Comparison of ENCODE assay signal across 8 cellular contexts in genomic region chr10:110919971-110920881, GRCh38. TPM values are rescaled to one million over a fixed set of nuclear protein-coding genes. Genes with fewer than 3 reads are reported as not detected.
DNase-seq lines count a peak whose midpoint lies in the region; ATAC-seq, FAIRE-seq and TF ChIP-seq lines count a peak whose summit lies in the region.

No MANE protein-coding gene starts in this region.

- TF ChIP-seq CTCF in foreskin keratinocyte (conservative IDR thresholded peaks at IDR 0.05), result no peak
- no peak for TF ChIP-seq CTCF in neural crest cell (conservative IDR thresholded peaks at IDR 0.05)

- peaks cover 44% of the 10 kb centered on the region for H3K4me1 Mint-ChIP-seq in activated T-cell treated with anti-CD3 and anti-CD28 coated beads, Interleukin-2, amount 50 U/mL, for 4 hours (ENCODE audit: low read depth)
- H3K4me1 Mint-ChIP-seq in neural crest cell, result peaks cover 41% of the 10 kb centered on the region

- H3K4me3 Mint-ChIP-seq in activated T-cell treated with anti-CD3 and anti-CD28 coated beads, Interleukin-2, amount 50 U/mL, for 4 hours, result peak overlapping the region; percentile 94
- peak overlapping the region; percentile 92 for H3K4me3 Mint-ChIP-seq in neural crest cell

- no peaks in the 10 kb centered on the region for H3K9me3 ChIP-seq in BLaER1 treated with 17β-estradiol and CSF1 and Interleukin-3, amounts not matched to agents 10 nM and 100 nM (replicated peaks in 1 of 11)

- no peaks in the 10 kb centered on the region for H3K27me3 ChIP-seq in BLaER1 treated with 17β-estradiol and CSF1 and Interleukin-3, amounts not matched to agents 10 nM and 100 nM
- H3K27me3 ChIP-seq in foreskin keratinocyte, result no peaks in the 10 kb centered on the region

- H3K9me3 Mint-ChIP-seq in activated T-cell treated with anti-CD3 and anti-CD28 coated beads, Interleukin-2, amount 50 U/mL, for 4 hours, result no peaks in the 10 kb centered on the region
- no peaks in the 10 kb centered on the region for H3K9me3 Mint-ChIP-seq in neural crest cell

- peak overlapping the region; percentile 98 to 100 (median 100) for H3K9ac ChIP-seq in BLaER1 treated with 17β-estradiol and CSF1 and Interleukin-3, amounts not matched to agents 10 nM and 100 nM

- no peak for FAIRE-seq in frontal cortex (lab: Jason Lieb, UNC)

- peaks cover 0 to 22% (median 14%) of the 10 kb centered on the region in 11 experiments; a peak in 17 of 22 replicates for H3K36me3 ChIP-seq in BLaER1 treated with 17β-estradiol and CSF1 and Interleukin-3, amounts not matched to agents 10 nM and 100 nM

- peak overlapping the region; percentile 95 for H3K27ac Mint-ChIP-seq in neural crest cell (ENCODE audit: unreplicated experiment)

- peak overlapping the region; percentile 39 to 90 (median 80); a peak in 20 of 22 replicates for H3K4me2 ChIP-seq in BLaER1 treated with 17β-estradiol and CSF1 and Interleukin-3, amounts not matched to agents 10 nM and 100 nM

- H3K4me1 ChIP-seq in BLaER1 treated with 17β-estradiol and CSF1 and Interleukin-3, amounts not matched to agents 10 nM and 100 nM, result peaks cover 30 to 60% (median 49%) of the 10 kb centered on the region in 10 experiments
- peaks cover 24% of the 10 kb centered on the region for H3K4me1 ChIP-seq in foreskin keratinocyte

- peak overlapping the region; percentile 95 to 100 (median 100) for H3K27ac ChIP-seq in BLaER1 treated with 17β-estradiol and CSF1 and Interleukin-3, amounts not matched to agents 10 nM and 100 nM
- H3K27ac ChIP-seq in foreskin keratinocyte, result peak overlapping the region; percentile 74

- peaks cover 40 to 55% (median 47%) of the 10 kb centered on the region in 11 experiments for H4K20me1 ChIP-seq in BLaER1 treated with 17β-estradiol and CSF1 and Interleukin-3, amounts not matched to agents 10 nM and 100 nM

- H3K4me3 ChIP-seq in BLaER1 treated with 17β-estradiol and CSF1 and Interleukin-3, amounts not matched to agents 10 nM and 100 nM, result peak overlapping the region; percentile 93 to 100 (median 98)

- ATAC-seq in GM18868 (IDR thresholded peaks at IDR 0.05; ENCODE audit: unreplicated experiment), result peak; percentile 24
- peak; percentile 21 for ATAC-seq in HG03045 (IDR thresholded peaks at IDR 0.05; ENCODE audit: unreplicated experiment)
- ATAC-seq in activated T-cell treated with anti-CD3 and anti-CD28 coated beads, Interleukin-2, amount 50 U/mL, for 4 hours, result no peak
- ATAC-seq in foreskin keratinocyte, result no peak

- peaks cover 5% of the 10 kb centered on the region for H3K36me3 Mint-ChIP-seq in activated T-cell treated with anti-CD3 and anti-CD28 coated beads, Interleukin-2, amount 50 U/mL, for 4 hours (ENCODE audit: insufficient read depth)
- H3K36me3 Mint-ChIP-seq in neural crest cell (ENCODE audit: low read depth), result no peaks in the 10 kb centered on the region

- DNase-seq in NCI-H526 (lab: John Stamatoyannopoulos, UW), result peak; percentile 46 to 74
- DNase-seq in activated T-cell treated with anti-CD3 and anti-CD28 coated beads, Interleukin-2, amount 50 U/mL, for 4 hours, result no peak
- peak in 1 of 2 donors; percentile 52 for DNase-seq in foreskin keratinocyte
- DNase-seq in neural crest cell (ENCODE audit: low read depth, low spot score), result peak; percentile 33
- DNase-seq in frontal cortex (ENCODE audit: low spot score in 2 of 2), result no peak

- H3K27me3 Mint-ChIP-seq in activated T-cell treated with anti-CD3 and anti-CD28 coated beads, Interleukin-2, amount 50 U/mL, for 4 hours (ENCODE audit: low read depth), result no peaks in the 10 kb centered on the region
- no peaks in the 10 kb centered on the region for H3K27me3 Mint-ChIP-seq in neural crest cell (ENCODE audit: low read depth)

RNA-seq across cellular contexts. Expression of gene SHOC2, which starts 0.8 kb away (rescaled TPM):
- total RNA-seq in activated T-cell treated with anti-CD3 and anti-CD28 coated beads, Interleukin-2, amount 50 U/mL, for 4 hours, result 10 to 100 TPM; 33.0 to 43.3 (median 41.8) TPM
- total RNA-seq in foreskin keratinocyte (29.0 and 30.5 TPM in 2 replicates), neural crest cell (30.1 and 34.9 TPM in 2 replicates), frontal cortex (188 TPM)
- polyA plus RNA-seq in foreskin keratinocyte, result 9.4 and 10.9 TPM in 2 replicates

RNA-seq across cellular contexts. Expression of gene BBIP1, which starts 1.2 kb away (rescaled TPM):
- total RNA-seq in activated T-cell treated with anti-CD3 and anti-CD28 coated beads, Interleukin-2, amount 50 U/mL, for 4 hours, result 10 to 100 TPM; 23.7 to 25.6 (median 24.7) TPM
- total RNA-seq in foreskin keratinocyte (20.7 and 22.5 TPM in 2 replicates), neural crest cell (33.6 and 37.8 TPM in 2 replicates), frontal cortex (67.3 TPM)
- 22.8 and 23.5 TPM in 2 replicates for polyA plus RNA-seq in foreskin keratinocyte

RNA-seq across cellular contexts. Expression of gene PDCD4, which starts 48.5 kb away (rescaled TPM):
- total RNA-seq in activated T-cell treated with anti-CD3 and anti-CD28 coated beads, Interleukin-2, amount 50 U/mL, for 4 hours, result 10 to 100 TPM; 36.5 to 55.1 (median 41.3) TPM
- total RNA-seq in foreskin keratinocyte (48.2 and 59.2 TPM in 2 replicates), neural crest cell (37.8 and 41.9 TPM in 2 replicates), frontal cortex (46.9 TPM)
- polyA plus RNA-seq in foreskin keratinocyte, result 39.8 and 43.8 TPM in 2 replicates

Comparison
In these comparisons a context has a peak if more than half of its experiments do, and no peak if none do; other contexts are left out.
1. ATAC-seq: peak in GM18868 (single experiment) and HG03045 (single experiment); none in activated T-cell treated with anti-CD3 and anti-CD28 coated beads, Interleukin-2, amount 50 U/mL, for 4 hours (0 of 2) and foreskin keratinocyte (single experiment).
2. DNase-seq: peak in NCI-H526 (2 of 2) and neural crest cell (single experiment); none in activated T-cell treated with anti-CD3 and anti-CD28 coated beads, Interleukin-2, amount 50 U/mL, for 4 hours (single experiment) and frontal cortex (0 of 2).